8 cellular contexts compared by ENCODE assay signal in the genomic region with DNA sequence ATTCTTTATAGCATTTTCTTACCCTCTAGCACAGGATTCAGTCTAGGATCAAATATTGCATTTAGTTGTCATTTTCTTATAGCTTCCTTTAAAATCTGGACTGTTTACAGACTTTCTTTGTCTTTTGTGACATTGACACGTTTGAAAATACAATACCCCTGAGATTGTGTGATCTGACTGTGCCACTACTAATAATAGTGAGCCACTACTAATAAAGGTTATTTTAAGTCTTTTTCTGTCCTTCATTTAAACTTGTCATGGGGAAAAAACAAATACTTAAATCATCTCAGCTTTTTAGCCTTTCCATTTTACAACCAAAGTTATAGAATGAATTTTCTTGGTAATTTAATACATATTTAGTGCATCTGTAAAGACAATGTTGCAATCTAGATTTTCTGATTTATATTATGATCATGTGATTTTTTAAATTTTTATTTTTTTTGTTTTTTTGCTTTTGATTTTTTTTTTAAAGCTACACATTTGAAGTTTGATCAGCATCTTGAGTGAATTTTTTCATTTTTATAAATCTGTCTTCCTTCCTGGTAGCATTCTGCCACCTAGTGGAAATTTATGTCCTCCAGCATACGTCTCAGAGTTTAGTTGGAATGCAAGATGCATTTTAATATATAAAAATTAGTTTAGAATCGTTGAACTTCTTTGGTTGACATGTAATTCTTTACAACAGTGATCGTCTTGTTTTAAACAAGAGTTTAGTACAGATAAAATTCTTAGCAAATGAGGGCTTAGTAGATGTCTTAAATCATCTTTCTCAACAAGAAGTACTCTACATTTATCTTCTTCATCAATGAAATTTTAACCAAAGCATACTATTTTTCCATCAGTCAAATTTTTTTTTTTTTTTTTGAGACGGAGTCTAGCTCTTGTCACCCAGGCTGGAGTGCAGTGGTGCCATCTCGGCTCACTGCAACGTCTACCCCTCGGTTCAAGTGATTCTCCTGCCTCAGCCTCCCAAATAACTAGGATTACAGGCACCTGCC.
DNase-seq lines count a peak whose midpoint lies in the region; ATAC-seq, FAIRE-seq and TF ChIP-seq lines count a peak whose summit lies in the region.

No MANE protein-coding gene starts in this region.

- in situ Hi-C loops in astrocyte of the spinal cord (cut with HindIII; ENCODE audit: low sequenced_read_pairs): no loop called here

- intact Hi-C loops in CD8-positive, alpha-beta T cell (cut with DNase I, micrococcal nuclease): loop anchor here (1.0 to 5.0 kb wide), 6 partner anchors 119 to 425 kb away; a partner anchor contains a TSS

- no peak overlapping the region for H3K4me3 Mint-ChIP-seq in CD8-positive, alpha-beta T cell

- peaks cover 21% of the 10 kb centered on the region for H3K4me1 Mint-ChIP-seq in CD8-positive, alpha-beta T cell (ENCODE audit: low read depth)

- TF ChIP-seq POLR2A in tibial nerve (IDR thresholded peaks at IDR 0.05): no peak

- H3K9me3 Mint-ChIP-seq in CD8-positive, alpha-beta T cell: no peaks in the 10 kb centered on the region

- no peak for ATAC-seq in CD8-positive, alpha-beta T cell
- ATAC-seq in HG03457 (IDR thresholded peaks at IDR 0.05; ENCODE audit: unreplicated experiment): no peak

- H3K36me3 Mint-ChIP-seq in CD8-positive, alpha-beta T cell: peaks cover 43% of the 10 kb centered on the region

- H3K4me1 ChIP-seq in CD8-positive, alpha-beta T cell (ENCODE audit: insufficient read depth, low read length): no peaks in the 10 kb centered on the region
- H3K4me1 ChIP-seq in tibial nerve: peaks cover 0 to 8% (median 3%) of the 10 kb centered on the region in 4 donors
- H3K4me1 ChIP-seq in effector memory CD4-positive, alpha-beta T cell (ENCODE audit: control insufficient read depth, insufficient read depth, low read length, poor library complexity, severe bottlenecking): no peaks in the 10 kb centered on the region

- DNase-seq in CD8-positive, alpha-beta T cell: no peak
- peak; percentile 45 for DNase-seq in H4 (ENCODE audit: low spot score)
- DNase-seq in NCI-H446 treated with DMSO at 0.1 percent for 48 hours (lab: John Stamatoyannopoulos, UW): peak; percentile 54
- peak; percentile 80 for DNase-seq in astrocyte of the spinal cord (ENCODE audit: low read depth, low spot score)
- DNase-seq in tibial nerve (ENCODE audit: low spot score in 2 of 2): peak in 1 of 2 donors; percentile 34
- DNase-seq in effector memory CD4-positive, alpha-beta T cell: no peak

- WGBS in tibial nerve, 2 donors: 39 to 44% methylated on average over 8 of the region's 8 CpGs

- no peaks in the 10 kb centered on the region for H3K27me3 ChIP-seq in CD8-positive, alpha-beta T cell (ENCODE audit: insufficient read depth, low read length)
- no peaks in the 10 kb centered on the region for H3K27me3 ChIP-seq in tibial nerve
- no peaks in the 10 kb centered on the region for H3K27me3 ChIP-seq in effector memory CD4-positive, alpha-beta T cell (replicated peaks; ENCODE audit: control insufficient read depth, insufficient read depth, low read length, poor library complexity, severe bottlenecking)

- peak; percentile 97 for FAIRE-seq in islet of Langerhans (lab: Jason Lieb, UNC)

- peak; percentile 97 for TF ChIP-seq CTCF in CD8-positive, alpha-beta T cell (IDR thresholded peaks at IDR 0.05)
- peak; percentile 81 for TF ChIP-seq CTCF in astrocyte of the spinal cord (IDR thresholded peaks at IDR 0.05; ENCODE audit: low read depth, low read length)
- peak; percentile 72 to 90 (median 76) for TF ChIP-seq CTCF in tibial nerve (IDR thresholded peaks at IDR 0.05)

- H3K27me3 Mint-ChIP-seq in CD8-positive, alpha-beta T cell (ENCODE audit: low read depth): no peaks in the 10 kb centered on the region

- no peak for TF ChIP-seq EP300 in tibial nerve (IDR thresholded peaks at IDR 0.05)

- CTCF ChIA-PET in CD8-positive, alpha-beta T cell (lab: Charles Lee): interaction anchor here (0.6 to 4.4 kb wide), 36 partner anchors 10 to 1512 kb away, joined by 3 to 51 read pairs (median 3); no protein-coding TSS in a partner anchor

- H3K4me3 ChIP-seq in CD8-positive, alpha-beta T cell (ENCODE audit: low read depth, low read length): no peak overlapping the region
- H3K4me3 ChIP-seq in astrocyte of the spinal cord (ENCODE audit: low read depth, low read length) (no peak overlapping the region), tibial nerve (no peak overlapping the region)
- H3K4me3 ChIP-seq in effector memory CD4-positive, alpha-beta T cell (ENCODE audit: insufficient read depth, low read depth, low read length, poor library complexity, severe bottlenecking): no peak overlapping the region

- no peak overlapping the region for H3K27ac Mint-ChIP-seq in CD8-positive, alpha-beta T cell

- H3K9me3 ChIP-seq in CD8-positive, alpha-beta T cell (ENCODE audit: low read length): no peaks in the 10 kb centered on the region
- no peaks in the 10 kb centered on the region for H3K9me3 ChIP-seq in tibial nerve
- H3K9me3 ChIP-seq in effector memory CD4-positive, alpha-beta T cell (ENCODE audit: control insufficient read depth, low read length): no peaks in the 10 kb centered on the region

- H3K27ac ChIP-seq in CD8-positive, alpha-beta T cell (ENCODE audit: low read depth, low read length): no peak overlapping the region
- peak overlapping the region in 1 of 4 donors; percentile 20 for H3K27ac ChIP-seq in tibial nerve
- H3K27ac ChIP-seq in effector memory CD4-positive, alpha-beta T cell (ENCODE audit: insufficient read depth, low read length, poor library complexity, severe bottlenecking): no peak overlapping the region

- POLR2A ChIA-PET in CD8-positive, alpha-beta T cell (lab: Charles Lee): no interaction called here

- no peaks in the 10 kb centered on the region for H3K36me3 ChIP-seq in CD8-positive, alpha-beta T cell (ENCODE audit: insufficient read depth, low read length)
- H3K36me3 ChIP-seq in tibial nerve: peaks cover 0 to 32% (median 5%) of the 10 kb centered on the region in 3 donors
- H3K36me3 ChIP-seq in effector memory CD4-positive, alpha-beta T cell (ENCODE audit: control insufficient read depth, insufficient read depth, low read length): peaks cover 18% of the 10 kb centered on the region

Comparison
In these comparisons a context has a peak if more than half of its experiments do, and no peak if none do; other contexts are left out.
1. DNase-seq: peak in H4 (single experiment), NCI-H446 treated with DMSO at 0.1 percent for 48 hours (single experiment) and astrocyte of the spinal cord (single experiment); none in CD8-positive, alpha-beta T cell (0 of 7) and effector memory CD4-positive, alpha-beta T cell (0 of 3).
2. Peak in every context shown above with its lines, with median percentiles within 50 percentile points of each other: CTCF ChIP-seq.